1 cellular context compared by ENCODE assay signal in the genomic region with DNA sequence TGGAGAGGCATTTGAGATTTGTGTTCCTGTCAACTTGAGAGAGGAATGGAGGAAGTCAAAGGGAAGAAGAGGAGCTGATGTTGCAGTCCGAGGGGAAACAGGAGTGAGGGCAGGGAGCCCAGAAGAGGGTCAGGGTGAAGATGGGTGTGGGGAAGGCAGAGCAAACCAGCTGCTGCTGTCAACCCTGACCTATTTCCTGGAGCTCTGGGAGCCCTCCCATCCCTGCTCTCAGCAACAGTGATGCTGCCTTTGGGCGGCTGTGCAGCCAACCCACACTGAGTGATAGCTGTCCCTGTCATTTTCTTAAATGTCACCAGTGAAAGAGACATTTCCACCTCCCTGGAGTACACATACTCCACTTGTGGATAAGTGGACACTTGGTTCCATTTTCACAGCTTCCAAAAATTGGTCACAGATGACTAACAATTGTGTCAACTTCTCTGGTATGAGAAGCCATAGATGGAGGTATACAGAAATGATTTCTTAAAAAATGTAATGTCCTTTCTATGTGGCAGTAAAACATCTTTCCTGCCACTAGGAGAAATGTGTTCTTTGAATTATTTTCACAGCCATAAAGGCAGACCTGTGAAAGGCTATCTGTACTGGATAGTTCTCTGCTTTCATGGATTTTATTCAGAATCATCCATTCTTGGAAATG.
TF ChIP-seq lines count a peak whose summit lies in the region.

No MANE protein-coding gene starts in this region.

TF ChIP-seq in GM23338, 12 proteins besides CTCF, POLR2A, EP300 and RAD21 (continued from another document):
- no peak for TF ChIP-seq ZNF462 (CRISPR knock-in tag; IDR thresholded peaks at IDR 0.05)
- no peak for TF ChIP-seq CREB1 (CRISPR knock-in tag; IDR thresholded peaks at IDR 0.05; ENCODE audit: low read depth)
- no peak for TF ChIP-seq ZNF331 (CRISPR knock-in tag; IDR thresholded peaks at IDR 0.05; ENCODE audit: low read depth)
- TF ChIP-seq REST (IDR thresholded peaks at IDR 0.05; ENCODE audit: unreplicated experiment): no peak
